In genomic region chr7:68420342-68420750, GRCh38 we compare ENCODE assay signal across 22 cellular contexts.
DNase-seq lines count a peak whose midpoint lies in the region; TF ChIP-seq lines count a peak whose summit lies in the region.
"Had no signal": no experiment of that assay in that cellular context is flagged by ENCODE, and none has a peak within 500 bp of the region (broad histone marks: within the 10 kb centered on the region; RNA-seq: fewer than 3 reads in every experiment).

No MANE protein-coding gene starts in this region.

- no peaks in the 10 kb centered on the region for H3K4me1 Mint-ChIP-seq in CD8-positive, alpha-beta memory T cell
- H3K4me1 Mint-ChIP-seq: naive B cell had no signal

- TF ChIP-seq CTCF in tibial artery (IDR thresholded peaks at IDR 0.05) (no peak), vagina (IDR thresholded peaks at IDR 0.05) (no peak)

- intact Hi-C loops in tibial artery (cut with DNase I; ENCODE audit: low total_unique reads) (no loop called here), vagina (cut with DNase I) (no loop called here)

- H3K27me3 Mint-ChIP-seq in CD8-positive, alpha-beta memory T cell: peaks cover 0 to 2% of the 10 kb centered on the region in 2 donors
- H3K27me3 Mint-ChIP-seq: activated CD8-positive, alpha-beta T cell treated with anti-CD3 and anti-CD28 coated beads for 36 hours; activated naive CD8-positive, alpha-beta T cell; naive B cell had no signal

- no peak for TF ChIP-seq POLR2A in vagina (IDR thresholded peaks at IDR 0.05)

- H3K27ac ChIP-seq in tibial artery: peak overlapping the region; percentile 68 to 74
- H3K27ac ChIP-seq in CD8-positive, alpha-beta memory T cell (ENCODE audit: low read depth, low read length): no peak overlapping the region
- H3K27ac ChIP-seq in vagina: no peak overlapping the region
- H3K27ac ChIP-seq: KMS-11, SJSA1, suprapubic skin had no signal

- CTCF ChIA-PET in CD8-positive, alpha-beta memory T cell (lab: Charles Lee): no interaction called here

- H3K27ac Mint-ChIP-seq in CD8-positive, alpha-beta memory T cell: no peak overlapping the region
- H3K27ac Mint-ChIP-seq: activated CD8-positive, alpha-beta T cell treated with anti-CD3 and anti-CD28 coated beads for 36 hours; activated naive CD8-positive, alpha-beta T cell; naive B cell had no signal

- H3K4me1 ChIP-seq in tibial artery (peaks cover 0 to 34% (median 9%) of the 10 kb centered on the region in 4 donors), vagina (no peaks in the 10 kb centered on the region)
- H3K4me1 ChIP-seq in CD8-positive, alpha-beta memory T cell (ENCODE audit: insufficient read depth, low read length): no peaks in the 10 kb centered on the region
- H3K4me1 ChIP-seq: SJSA1, suprapubic skin had no signal

- DNase-seq in astrocyte of the hippocampus (ENCODE audit: low read depth, low spot score): peak; percentile 26
- peak; percentile 68 for DNase-seq in globus pallidus (ENCODE audit: low spot score)
- peak; percentile 77 for DNase-seq in medulla oblongata (ENCODE audit: extremely low spot score)
- DNase-seq in tibial artery: peak; percentile 38 to 86
- DNase-seq in CD8-positive, alpha-beta memory T cell: no peak
- DNase-seq in vagina (ENCODE audit: extremely low spot score in 2 of 2): no peak
- no peak for DNase-seq in GF-D8 (lab: John Stamatoyannopoulos, UW)
- DNase-seq: activated CD8-positive, alpha-beta T cell treated with anti-CD3 and anti-CD28 coated beads for 36 hours; DMS 273 treated with DMSO at 0.1 percent for 48 hours; GOT3; mesendoderm; MV-4-11; naive B cell; NCI-H146; NCI-H510A; NK-92 treated with Interleukin-12 subunit alpha and Interleukin-12 subunit beta, amount 100 ng/mL, for 24 hours; retina; T-helper 1 cell had no signal

- H3K36me3 Mint-ChIP-seq in CD8-positive, alpha-beta memory T cell: peaks cover 0 to 4% (median 0%) of the 10 kb centered on the region in 3 donors
- H3K36me3 Mint-ChIP-seq: activated naive CD8-positive, alpha-beta T cell had no signal

- H3K4me3 Mint-ChIP-seq in CD8-positive, alpha-beta memory T cell: no peak overlapping the region
- H3K4me3 Mint-ChIP-seq: activated CD8-positive, alpha-beta T cell treated with anti-CD3 and anti-CD28 coated beads for 36 hours; activated naive CD8-positive, alpha-beta T cell; naive B cell had no signal

- H3K9me3 Mint-ChIP-seq in CD8-positive, alpha-beta memory T cell: peaks cover 0 to 14% (median 5%) of the 10 kb centered on the region in 5 donors

- POLR2A ChIA-PET in CD8-positive, alpha-beta memory T cell (lab: Charles Lee): no interaction called here

- H3K36me3 ChIP-seq in tibial artery: no peaks in the 10 kb centered on the region
- H3K36me3 ChIP-seq in CD8-positive, alpha-beta memory T cell (ENCODE audit: insufficient read depth, low read length): no peaks in the 10 kb centered on the region
- no peaks in the 10 kb centered on the region for H3K36me3 ChIP-seq in vagina
- H3K36me3 ChIP-seq: SJSA1, suprapubic skin had no signal

- no peaks in the 10 kb centered on the region for H3K27me3 ChIP-seq in tibial artery
- no peaks in the 10 kb centered on the region for H3K27me3 ChIP-seq in CD8-positive, alpha-beta memory T cell (ENCODE audit: insufficient read depth, low read length, poor library complexity, severe bottlenecking)
- no peaks in the 10 kb centered on the region for H3K27me3 ChIP-seq in vagina
- H3K27me3 ChIP-seq: SJSA1, suprapubic skin had no signal

- H3K9me3 ChIP-seq in tibial artery: no peaks in the 10 kb centered on the region
- no peaks in the 10 kb centered on the region for H3K9me3 ChIP-seq in CD8-positive, alpha-beta memory T cell (ENCODE audit: low read length)
- no peaks in the 10 kb centered on the region for H3K9me3 ChIP-seq in vagina
- H3K9me3 ChIP-seq: suprapubic skin had no signal

- no peak overlapping the region for H3K4me3 ChIP-seq in tibial artery
- H3K4me3 ChIP-seq in CD8-positive, alpha-beta memory T cell (ENCODE audit: low read length): no peak overlapping the region
- no peak overlapping the region for H3K4me3 ChIP-seq in vagina
- H3K4me3 ChIP-seq: SJSA1, suprapubic skin had no signal

Comparison
In these comparisons a context has a peak if more than half of its experiments do, and no peak if none do; other contexts are left out.
1. DNase-seq: peak in astrocyte of the hippocampus (single experiment), globus pallidus (single experiment), medulla oblongata (single experiment) and tibial artery (2 of 2); none in CD8-positive, alpha-beta memory T cell (0 of 5), vagina (0 of 2) and GF-D8 (single experiment).
2. H3K27ac ChIP-seq: peak in tibial artery (2 of 2); none in CD8-positive, alpha-beta memory T cell (single experiment) and vagina (single experiment).